In genomic region chr20:53658327-53658726, GRCh38 we compare ENCODE assay signal across 21 cellular contexts.
DNase-seq lines count a peak whose midpoint lies in the region; ATAC-seq and TF ChIP-seq lines count a peak whose summit lies in the region.
"Had no signal": no experiment of that assay in that cellular context is flagged by ENCODE, and none has a peak within 500 bp of the region (broad histone marks: within the 10 kb centered on the region; RNA-seq: fewer than 3 reads in every experiment).

No MANE protein-coding gene starts in this region.

- TF ChIP-seq POLR2A in gastrocnemius medialis (IDR thresholded peaks at IDR 0.05), result no peak

- in situ Hi-C loops in gastrocnemius medialis (cut with MboI; ENCODE audit: low sequenced_read_pairs in 4 of 4), result no loop called here

- no peak for TF ChIP-seq CTCF in DOHH2 (IDR thresholded peaks at IDR 0.05; ENCODE audit: low read depth, low read length, poor library complexity, severe bottlenecking)
- TF ChIP-seq CTCF in activated B cell treated with CpG ODN at 0.5 μM for 24 hours (IDR thresholded peaks at IDR 0.05), result no peak
- TF ChIP-seq CTCF in gastrocnemius medialis (IDR thresholded peaks at IDR 0.05 in 4 of 5, conservative IDR thresholded peaks at IDR 0.05 in 1 of 5), result no peak
- TF ChIP-seq CTCF in glutamatergic neuron (IDR thresholded peaks at IDR 0.05; ENCODE audit: partially characterized antibody, unreplicated experiment), result no peak

- H3K79me2 ChIP-seq in DOHH2 (ENCODE audit: control insufficient read depth, low read length), result no peaks in the 10 kb centered on the region; the same call in 1 of the 2 replicates

- H3K27ac ChIP-seq in DOHH2 (ENCODE audit: low read depth, low read length) (no peak overlapping the region), gastrocnemius medialis (no peak overlapping the region)
- H3K27ac ChIP-seq: C4-2B had no signal

- peak overlapping the region; percentile 96; the same call in 1 of the 2 replicates for H3K4me2 ChIP-seq in DOHH2 (ENCODE audit: low read length)

- no peaks in the 10 kb centered on the region for H3K27me3 ChIP-seq in DOHH2 (ENCODE audit: control insufficient read depth, low read length)
- no peaks in the 10 kb centered on the region for H3K27me3 ChIP-seq in gastrocnemius medialis
- H3K27me3 ChIP-seq: esophagus squamous epithelium, heart right ventricle had no signal

- POLR2A ChIA-PET in activated B cell treated with CpG ODN at 0.5 μM for 24 hours (lab: Charles Lee), result interaction anchor here (0.9 to 1.5 kb wide), 3 partner anchors 19 to 260 kb away, joined by 3 to 5 read pairs (median 5); no protein-coding TSS in a partner anchor
- POLR2A ChIA-PET in naive thymus-derived CD8-positive, alpha-beta T cell (lab: Charles Lee), result interaction anchor here (0.6 to 5.6 kb wide), 5 partner anchors 15 to 257 kb away, joined by 3 to 31 read pairs (median 4); partner anchors contain the start of gene ZNF217

- H3K36me3 Mint-ChIP-seq in T-helper 2 cell treated with Interferon-gamma antibody and Interleukin-4, amounts not matched to agents 5 μg/mL and 100 μg/mL, for 36 hours (ENCODE audit: low read depth), result no peaks in the 10 kb centered on the region
- H3K36me3 Mint-ChIP-seq in activated B cell treated with CpG ODN at 0.5 μM for 24 hours (ENCODE audit: low read depth), result no peaks in the 10 kb centered on the region
- H3K36me3 Mint-ChIP-seq in naive thymus-derived CD8-positive, alpha-beta T cell, result no peaks in the 10 kb centered on the region
- H3K36me3 Mint-ChIP-seq in glutamatergic neuron (ENCODE audit: unreplicated experiment), result no peaks in the 10 kb centered on the region
- H3K36me3 Mint-ChIP-seq: natural killer cell treated with Interleukin-12 subunit alpha and Interleukin-12 subunit beta and Interleukin-15 and Interleukin-18, amount 100 ng/mL, for 72 hours had no signal

- H3K4me3 Mint-ChIP-seq in T-helper 2 cell treated with Interferon-gamma antibody and Interleukin-4, amounts not matched to agents 5 μg/mL and 100 μg/mL, for 36 hours, result peak overlapping the region; percentile 7
- no peak overlapping the region for H3K4me3 Mint-ChIP-seq in activated B cell treated with CpG ODN at 0.5 μM for 24 hours
- peak overlapping the region in 5 of 10 donors; percentile 15 to 41 (median 26) for H3K4me3 Mint-ChIP-seq in naive thymus-derived CD8-positive, alpha-beta T cell
- no peak overlapping the region for H3K4me3 Mint-ChIP-seq in glutamatergic neuron (ENCODE audit: unreplicated experiment)
- H3K4me3 Mint-ChIP-seq: activated T-cell treated with anti-CD3 and anti-CD28 coated beads, Interleukin-2, amount 50 U/mL, for 4 hours had no signal

- CTCF ChIA-PET in activated B cell treated with CpG ODN at 0.5 μM for 24 hours (lab: Charles Lee), result interaction anchor here (0.6 to 1.6 kb wide), 3 partner anchors 19 to 258 kb away, joined by 3 to 5 read pairs (median 3); no protein-coding TSS in a partner anchor

- no peak overlapping the region for H3K4me3 ChIP-seq in DOHH2 (ENCODE audit: low read length)
- H3K4me3 ChIP-seq in gastrocnemius medialis, result no peak overlapping the region
- H3K4me3 ChIP-seq: esophagus squamous epithelium, heart right ventricle, skin epidermis had no signal

- no peaks in the 10 kb centered on the region for H3K9me3 Mint-ChIP-seq in T-helper 2 cell treated with Interferon-gamma antibody and Interleukin-4, amounts not matched to agents 5 μg/mL and 100 μg/mL, for 36 hours
- H3K9me3 Mint-ChIP-seq in activated B cell treated with CpG ODN at 0.5 μM for 24 hours (no peaks in the 10 kb centered on the region), glutamatergic neuron (ENCODE audit: unreplicated experiment) (no peaks in the 10 kb centered on the region)
- no peaks in the 10 kb centered on the region for H3K9me3 Mint-ChIP-seq in naive thymus-derived CD8-positive, alpha-beta T cell
- H3K9me3 Mint-ChIP-seq: activated T-cell treated with anti-CD3 and anti-CD28 coated beads, Interleukin-2, amount 50 U/mL, for 4 hours; natural killer cell treated with Interleukin-12 subunit alpha and Interleukin-12 subunit beta and Interleukin-15 and Interleukin-18, amount 100 ng/mL, for 72 hours had no signal

- H3F3A ChIP-seq in DOHH2 (ENCODE audit: control insufficient read depth, insufficient read depth), result peaks cover 33% of the 10 kb centered on the region

- H3K36me3 ChIP-seq in DOHH2 (ENCODE audit: control insufficient read depth, low read length), result no peaks in the 10 kb centered on the region
- no peaks in the 10 kb centered on the region for H3K36me3 ChIP-seq in gastrocnemius medialis
- H3K36me3 ChIP-seq: esophagus squamous epithelium, heart right ventricle had no signal

- H3K27me3 Mint-ChIP-seq in T-helper 2 cell treated with Interferon-gamma antibody and Interleukin-4, amounts not matched to agents 5 μg/mL and 100 μg/mL, for 36 hours (ENCODE audit: low read depth), result no peaks in the 10 kb centered on the region
- H3K27me3 Mint-ChIP-seq in activated B cell treated with CpG ODN at 0.5 μM for 24 hours, result no peaks in the 10 kb centered on the region
- no peaks in the 10 kb centered on the region for H3K27me3 Mint-ChIP-seq in naive thymus-derived CD8-positive, alpha-beta T cell
- peaks cover 2% of the 10 kb centered on the region for H3K27me3 Mint-ChIP-seq in glutamatergic neuron (ENCODE audit: unreplicated experiment)
- H3K27me3 Mint-ChIP-seq: natural killer cell treated with Interleukin-12 subunit alpha and Interleukin-12 subunit beta and Interleukin-15 and Interleukin-18, amount 100 ng/mL, for 72 hours; progenitor cell of endocrine pancreas had no signal

- H3K9me3 ChIP-seq in DOHH2 (ENCODE audit: control insufficient read depth, insufficient read depth, low read length), result no peaks in the 10 kb centered on the region
- H3K9me3 ChIP-seq in gastrocnemius medialis, result no peaks in the 10 kb centered on the region
- H3K9me3 ChIP-seq: esophagus squamous epithelium, heart right ventricle had no signal

- H3K4me1 Mint-ChIP-seq in T-helper 2 cell treated with Interferon-gamma antibody and Interleukin-4, amounts not matched to agents 5 μg/mL and 100 μg/mL, for 36 hours (ENCODE audit: low read depth), result peaks cover 72% of the 10 kb centered on the region
- H3K4me1 Mint-ChIP-seq in activated B cell treated with CpG ODN at 0.5 μM for 24 hours (peaks cover 78% of the 10 kb centered on the region), glutamatergic neuron (ENCODE audit: low read depth, unreplicated experiment) (no peaks in the 10 kb centered on the region)
- peaks cover 16 to 78% (median 68%) of the 10 kb centered on the region in 4 donors for H3K4me1 Mint-ChIP-seq in naive thymus-derived CD8-positive, alpha-beta T cell

- H3K27ac Mint-ChIP-seq in T-helper 2 cell treated with Interferon-gamma antibody and Interleukin-4, amounts not matched to agents 5 μg/mL and 100 μg/mL, for 36 hours, result peak overlapping the region; percentile 43
- H3K27ac Mint-ChIP-seq in activated B cell treated with CpG ODN at 0.5 μM for 24 hours (peak overlapping the region; percentile 24), glutamatergic neuron (ENCODE audit: unreplicated experiment) (no peak overlapping the region)
- H3K27ac Mint-ChIP-seq in naive thymus-derived CD8-positive, alpha-beta T cell, result peak overlapping the region; percentile 20 to 97 (median 78)

- ATAC-seq in activated B cell treated with CpG ODN at 0.5 μM for 24 hours (ENCODE audit: low read depth) (no peak), HG02642 (IDR thresholded peaks at IDR 0.05; ENCODE audit: poor library complexity, unreplicated experiment) (no peak), gastrocnemius medialis (no peak)
- ATAC-seq in naive thymus-derived CD8-positive, alpha-beta T cell, result no peak
- ATAC-seq: activated T-cell treated with anti-CD3 and anti-CD28 coated beads, Interleukin-2, amount 50 U/mL, for 4 hours; heart right ventricle; natural killer cell treated with Interleukin-12 subunit alpha and Interleukin-12 subunit beta and Interleukin-15 and Interleukin-18, amount 100 ng/mL, for 72 hours had no signal

- no peak for DNase-seq in T-helper 2 cell treated with Interferon-gamma antibody and Interleukin-4, amounts not matched to agents 5 μg/mL and 100 μg/mL, for 36 hours (ENCODE audit: low spot score)
- DNase-seq in T-helper 2 cell (no peak), activated B cell treated with CpG ODN at 0.5 μM for 24 hours (no peak), gastrocnemius medialis (no peak), glutamatergic neuron (no peak)
- no peak for DNase-seq in naive thymus-derived CD8-positive, alpha-beta T cell
- DNase-seq: 8988T; activated CD4-positive, alpha-beta T cell treated with anti-CD3 and anti-CD28 coated beads, Interleukin-2, amount 50 U/mL, for 4 hours; activated T-cell treated with anti-CD3 and anti-CD28 coated beads, Interleukin-2, amount 50 U/mL, for 4 hours; central memory CD4-positive, alpha-beta T cell; effector CD4-positive, alpha-beta T cell; esophagus squamous epithelium; heart right ventricle; NCI-H1694 treated with DMSO at 0.1 percent for 48 hours; NCI-H226 had no signal

- H3K4me1 ChIP-seq in DOHH2 (ENCODE audit: control insufficient read depth, low read length), result peaks cover 86% of the 10 kb centered on the region
- H3K4me1 ChIP-seq in gastrocnemius medialis, result peaks cover 0 to 3% of the 10 kb centered on the region in 2 donors

- intact Hi-C loops in activated B cell treated with CpG ODN at 0.5 μM for 24 hours (cut with micrococcal nuclease), result loop anchor here (5.0 kb wide), 2 partner anchors 169 to 284 kb away; no protein-coding TSS in a partner anchor
- intact Hi-C loops in gastrocnemius medialis (cut with DNase I; ENCODE audit: low total_unique reads), result loop anchor here (5.0 to 10.0 kb wide), 3 partner anchors 36 to 76 kb away; partner anchors contain the start of gene ZNF217

- no peaks in the 10 kb centered on the region for H3K9me2 ChIP-seq in DOHH2 (replicated peaks; ENCODE audit: control insufficient read depth, low read length)

- no peaks in the 10 kb centered on the region for H4K20me1 ChIP-seq in DOHH2 (ENCODE audit: control insufficient read depth, insufficient read depth, low read depth, low read length)
